Comparison of ENCODE assay signal across 23 cellular contexts in the genomic region with DNA sequence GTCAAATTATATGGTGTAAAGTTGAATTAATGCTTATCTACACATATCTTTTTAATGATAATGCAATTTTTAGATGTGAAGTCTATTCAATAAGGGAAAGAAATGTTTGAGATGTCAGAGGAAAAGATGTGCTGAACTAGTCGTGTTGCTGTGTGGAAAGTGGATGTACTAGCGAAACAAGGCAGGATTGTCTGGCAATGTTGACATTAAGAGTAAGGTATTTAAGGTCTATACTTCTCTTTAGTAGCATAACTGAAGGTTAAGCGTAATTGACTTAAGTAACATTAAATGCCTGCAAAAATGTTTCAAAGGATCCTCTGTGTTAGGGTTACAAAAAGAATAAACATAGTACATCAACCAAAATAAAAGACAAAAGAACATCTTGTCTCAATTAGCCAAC.
DNase-seq lines count a peak whose midpoint lies in the region; ATAC-seq, FAIRE-seq and TF ChIP-seq lines count a peak whose summit lies in the region.
"Had no signal": no experiment of that assay in that cellular context is flagged by ENCODE, and none has a peak within 500 bp of the region (broad histone marks: within the 10 kb centered on the region; RNA-seq: fewer than 3 reads in every experiment).

No MANE protein-coding gene starts in this region.

- H3K27ac ChIP-seq in HepG2 (ENCODE audit: extremely low read length, insufficient read depth, low read length) (no peak overlapping the region), right lobe of liver (no peak overlapping the region), smooth muscle cell (ENCODE audit: low read depth) (no peak overlapping the region)
- H3K27ac ChIP-seq: 22Rv1, BLaER1, C4-2B had no signal

- no peaks in the 10 kb centered on the region for H3K27me3 ChIP-seq in HepG2 (ENCODE audit: control insufficient read depth in 1 of 2, insufficient read depth in 2 of 2, low read length in 2 of 2)
- H3K27me3 ChIP-seq in right lobe of liver: no peaks in the 10 kb centered on the region
- no peaks in the 10 kb centered on the region for H3K27me3 ChIP-seq in smooth muscle cell (ENCODE audit: low read depth)
- H3K27me3 ChIP-seq: BLaER1 had no signal

- H3K79me2 ChIP-seq in HepG2 (ENCODE audit: insufficient read depth, low read length): no peaks in the 10 kb centered on the region
- no peaks in the 10 kb centered on the region for H3K79me2 ChIP-seq in smooth muscle cell (ENCODE audit: low read depth)

- no peak overlapping the region for H3K9ac ChIP-seq in HepG2 (ENCODE audit: insufficient read depth, low read depth, low read length)
- H3K9ac ChIP-seq in smooth muscle cell (ENCODE audit: low read depth): no peak overlapping the region
- H3K9ac ChIP-seq: BLaER1 had no signal

- TF ChIP-seq CTCF in HepG2 (CRISPR knock-in tag; IDR thresholded peaks at IDR 0.05): no peak
- TF ChIP-seq CTCF in right lobe of liver (IDR thresholded peaks at IDR 0.05): no peak
- no peak for TF ChIP-seq CTCF in smooth muscle cell (IDR thresholded peaks at IDR 0.05; ENCODE audit: borderline replicate concordance, insufficient read depth, poor library complexity, severe bottlenecking)

- H3K36me3 ChIP-seq in HepG2 (replicated peaks in 1 of 2; ENCODE audit: control insufficient read depth in 1 of 2, insufficient read depth in 2 of 2, low read length in 2 of 2): no peaks in the 10 kb centered on the region
- no peaks in the 10 kb centered on the region for H3K36me3 ChIP-seq in right lobe of liver
- H3K36me3 ChIP-seq in smooth muscle cell (ENCODE audit: low read depth): no peaks in the 10 kb centered on the region
- H3K36me3 ChIP-seq: BLaER1, HAP-1 had no signal

- no peak for TF ChIP-seq RAD21 in HepG2 (CRISPR knock-in tag; IDR thresholded peaks at IDR 0.05)

- ATAC-seq in HepG2 (peak; percentile 72), right lobe of liver (no peak), HG02870 (IDR thresholded peaks at IDR 0.05; ENCODE audit: unreplicated experiment) (no peak)
- ATAC-seq: CD8-positive, alpha-beta T cell had no signal

- CTCF ChIA-PET in HepG2 (lab: Yijun Ruan, JAX; ENCODE audit: low intra/inter-chr PET ratio, low total read pairs): no interaction called here

- H3K4me2 ChIP-seq in HepG2 (ENCODE audit: low read depth, low read length) (peak overlapping the region; percentile 40), smooth muscle cell (no peak overlapping the region)
- H3K4me2 ChIP-seq: BLaER1 had no signal

- BruUV-seq in HepG2 (replicated peaks; lab: Mats Ljungman, UMichigan): no TSS peak

- no peaks in the 10 kb centered on the region for H3K9me3 ChIP-seq in HepG2 (ENCODE audit: low read length)
- H3K9me3 ChIP-seq in right lobe of liver: no peaks in the 10 kb centered on the region
- no peaks in the 10 kb centered on the region for H3K9me3 ChIP-seq in smooth muscle cell (replicated peaks; ENCODE audit: low read depth)
- H3K9me3 ChIP-seq: BLaER1, Caco-2, HAP-1 had no signal

- in situ Hi-C loops in HepG2 (cut with HindIII; ENCODE audit: extremely low pct_ligation_motif_present, low pct_unique_long_range_greater_than_20kb): no loop called here

- intact Hi-C loops in HepG2 (cut with micrococcal nuclease; ENCODE audit: unreplicated experiment) (no loop called here), right lobe of liver (cut with DNase I) (no loop called here)

- no peak for FAIRE-seq in HepG2 (lab: Jason Lieb, UNC)
- peak; percentile 85 for FAIRE-seq in endometrium (lab: Jason Lieb, UNC)
- FAIRE-seq: A204.1, GM18507, H54 had no signal

- H2AFZ ChIP-seq in HepG2 (ENCODE audit: low read length): peak overlapping the region; percentile 29
- H2AFZ ChIP-seq in smooth muscle cell (ENCODE audit: low read depth): peak overlapping the region; percentile 53

- H3F3A ChIP-seq in smooth muscle cell (ENCODE audit: low read depth): no peaks in the 10 kb centered on the region

- H3K4me3 ChIP-seq in HepG2 (replicated peaks in 1 of 3; ENCODE audit: insufficient read depth in 1 of 3, low read depth in 2 of 3, low read length in 3 of 3): no peak overlapping the region
- H3K4me3 ChIP-seq in right lobe of liver: no peak overlapping the region
- H3K4me3 ChIP-seq in smooth muscle cell: no peak overlapping the region
- H3K4me3 ChIP-seq: BLaER1, GM12878, HAP-1 had no signal

- TF ChIP-seq EP300 in HepG2 (IDR thresholded peaks at IDR 0.05; ENCODE audit: low read depth in 2 of 2, low read length in 2 of 2): no peak
- TF ChIP-seq EP300 in HepG2 (CRISPR knock-in tag; IDR thresholded peaks at IDR 0.05; ENCODE audit: borderline replicate concordance): no peak

- H4K20me1 ChIP-seq in HepG2 (ENCODE audit: insufficient read depth, low read length): no peaks in the 10 kb centered on the region
- H4K20me1 ChIP-seq in smooth muscle cell (ENCODE audit: low read depth): no peaks in the 10 kb centered on the region
- H4K20me1 ChIP-seq: BLaER1 had no signal

- 26% methylated on average over 3 of the region's 3 CpGs for WGBS in HepG2 (ENCODE audit: low lambda C conversion rate)
- WGBS in right lobe of liver (ENCODE audit: insufficient coverage, low coverage, low lambda C conversion rate, missing lambda C conversion rate): 63% methylated on average over 3 of the region's 3 CpGs
- WGBS in smooth muscle cell (ENCODE audit: low lambda C conversion rate): 87% methylated on average over 3 of the region's 3 CpGs

- peak; percentile 65 for DNase-seq in HepG2 (ENCODE audit: low spot score)
- DNase-seq in right lobe of liver: no peak
- no peak for DNase-seq in smooth muscle cell (lab: John Stamatoyannopoulos, UW; ENCODE audit: unreplicated experiment)
- DNase-seq in activated gamma-delta T cell treated with Interleukin-2 at 50 U/mL for 16 hours: no peak
- DNase-seq: Caco-2; CD4-positive, CD25-positive, alpha-beta regulatory T cell; CD8-positive, alpha-beta T cell; DMS 273 treated with DMSO at 0.1 percent for 48 hours; DMS79; EL; GDM1; GOT3; HFFc6 had no signal

- POLR2A ChIA-PET in HepG2 (lab: Yijun Ruan, JAX): no interaction called here

- TF ChIP-seq POLR2A in HepG2 (IDR thresholded peaks at IDR 0.05; ENCODE audit: insufficient read depth in 1 of 2, low read depth in 2 of 2, low read length in 2 of 2) (no peak), right lobe of liver (IDR thresholded peaks at IDR 0.05) (no peak)

- peaks cover 33% of the 10 kb centered on the region for H3K4me1 ChIP-seq in HepG2 (ENCODE audit: insufficient read depth, low read length)
- H3K4me1 ChIP-seq in right lobe of liver: no peaks in the 10 kb centered on the region
- no peaks in the 10 kb centered on the region for H3K4me1 ChIP-seq in smooth muscle cell (ENCODE audit: low read depth)
- H3K4me1 ChIP-seq: BLaER1, HAP-1 had no signal

TF ChIP-seq in HepG2, 621 proteins besides CTCF, POLR2A, EP300 and RAD21 (continues in another document):
- TF ChIP-seq KDM3A (CRISPR knock-in tag; IDR thresholded peaks at IDR 0.05; ENCODE audit: low read depth) (no peak), MAFK (conservative IDR thresholded peaks at IDR 0.05 in 1 of 2, IDR thresholded peaks at IDR 0.05 in 1 of 2; ENCODE audit: low read length in 2 of 2) (0 out of 4 replicates have a peak, but pooled peaks of 1 of the 2 experiments have one; percentile 21), SMARCE1 (IDR thresholded peaks at IDR 0.05; ENCODE audit: borderline replicate concordance) (no peak), ZNF343 (CRISPR knock-in tag; IDR thresholded peaks at IDR 0.05) (no peak), ZNF644 (CRISPR knock-in tag; IDR thresholded peaks at IDR 0.05; ENCODE audit: low read depth) (no peak), ZNF83 (CRISPR knock-in tag; IDR thresholded peaks at IDR 0.05; ENCODE audit: borderline replicate concordance) (no peak), ASH2L (IDR thresholded peaks at IDR 0.05; ENCODE audit: insufficient read length, low read depth, low read length) (peak; percentile 25), FOXK1 (CRISPR knock-in tag; IDR thresholded peaks at IDR 0.05; ENCODE audit: borderline replicate concordance, low read depth) (no peak), SNAPC2 (CRISPR knock-in tag; IDR thresholded peaks at IDR 0.05) (no peak), SOX5 (CRISPR knock-in tag; IDR thresholded peaks at IDR 0.05; ENCODE audit: borderline replicate concordance) (peak; percentile 12; the same call in 1 of the 2 replicates), ZNF230 (CRISPR knock-in tag; IDR thresholded peaks at IDR 0.05) (no peak), SAP130 (CRISPR knock-in tag; IDR thresholded peaks at IDR 0.05; ENCODE audit: low read depth) (0 out of 2 replicates have a peak, but pooled peaks have one; percentile 6), RBM22 (optimal IDR thresholded peaks at IDR 0.05; ENCODE audit: low read length) (no peak), FOXA1 (IDR thresholded peaks at IDR 0.05) (no peak), FOXA1 (CRISPR knock-in tag; IDR thresholded peaks at IDR 0.05) (peak; percentile 75), ISL2 (CRISPR knock-in tag; IDR thresholded peaks at IDR 0.05) (0 out of 2 replicates have a peak, but pooled peaks have one; percentile 29), SSRP1 (CRISPR knock-in tag; IDR thresholded peaks at IDR 0.05) (no peak), SP5 (CRISPR knock-in tag; IDR thresholded peaks at IDR 0.05; ENCODE audit: borderline replicate concordance, low read depth) (no peak), BORCS8-MEF2B (CRISPR knock-in tag; IDR thresholded peaks at IDR 0.05) (no peak), ZFP37 (CRISPR knock-in tag; IDR thresholded peaks at IDR 0.05; ENCODE audit: borderline replicate concordance) (no peak), MAFF (IDR thresholded peaks at IDR 0.05; ENCODE audit: low read depth, low read length) (0 out of 2 replicates have a peak, but pooled peaks have one; percentile 14), NPAS2 (CRISPR knock-in tag; IDR thresholded peaks at IDR 0.05; ENCODE audit: borderline replicate concordance) (no peak), HDAC1 (CRISPR knock-in tag; IDR thresholded peaks at IDR 0.05) (no peak), PLRG1 (conservative IDR thresholded peaks at IDR 0.05) (no peak), ZNF761 (CRISPR knock-in tag; conservative IDR thresholded peaks at IDR 0.05) (no peak)
- TF ChIP-seq, protein P1, sequence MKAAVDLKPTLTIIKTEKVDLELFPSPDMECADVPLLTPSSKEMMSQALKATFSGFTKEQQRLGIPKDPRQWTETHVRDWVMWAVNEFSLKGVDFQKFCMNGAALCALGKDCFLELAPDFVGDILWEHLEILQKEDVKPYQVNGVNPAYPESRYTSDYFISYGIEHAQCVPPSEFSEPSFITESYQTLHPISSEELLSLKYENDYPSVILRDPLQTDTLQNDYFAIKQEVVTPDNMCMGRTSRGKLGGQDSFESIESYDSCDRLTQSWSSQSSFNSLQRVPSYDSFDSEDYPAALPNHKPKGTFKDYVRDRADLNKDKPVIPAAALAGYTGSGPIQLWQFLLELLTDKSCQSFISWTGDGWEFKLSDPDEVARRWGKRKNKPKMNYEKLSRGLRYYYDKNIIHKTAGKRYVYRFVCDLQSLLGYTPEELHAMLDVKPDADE (CRISPR knock-in tag; IDR thresholded peaks at IDR 0.05): no peak
